1 cellular context compared by ENCODE assay signal in genomic region chr6:72811971-72812421, GRCh38.
TF ChIP-seq lines count a peak whose summit lies in the region.

No MANE protein-coding gene starts in this region.

TF ChIP-seq in IMR-90, 13 proteins besides CTCF, POLR2A, EP300 and RAD21 (continued from another document):
- TF ChIP-seq ELK1 (IDR thresholded peaks at IDR 0.05; ENCODE audit: borderline replicate concordance, low read depth, low read length): no peak
- no peak for TF ChIP-seq SMC3 (IDR thresholded peaks at IDR 0.05; ENCODE audit: low read depth, low read length)
- no peak for TF ChIP-seq BHLHE40 (IDR thresholded peaks at IDR 0.05; ENCODE audit: low read depth, low read length)
- TF ChIP-seq USF2 (IDR thresholded peaks at IDR 0.05; ENCODE audit: low read depth, low read length): no peak
- no peak for TF ChIP-seq MXI1 (IDR thresholded peaks at IDR 0.05; ENCODE audit: borderline replicate concordance, low read depth, low read length)
- no peak for TF ChIP-seq NFE2L2 (IDR thresholded peaks at IDR 0.05; ENCODE audit: low read depth, low read length)
- TF ChIP-seq RFX5 (IDR thresholded peaks at IDR 0.05; ENCODE audit: low read depth, low read length): no peak
- no peak for TF ChIP-seq CHD1 (IDR thresholded peaks at IDR 0.05; ENCODE audit: low read depth, low read length)
- no peak for TF ChIP-seq RCOR1 (IDR thresholded peaks at IDR 0.05; ENCODE audit: insufficient replicate concordance, low read length)
- TF ChIP-seq FOS (IDR thresholded peaks at IDR 0.05; ENCODE audit: low read depth, low read length): no peak
